In genomic region chr6:10989587-10989986, GRCh38 we compare ENCODE assay signal across 3 cellular contexts. TPM values are rescaled to one million over a fixed set of nuclear protein-coding genes. Genes with fewer than 3 reads are reported as not detected.
"Had no signal": no experiment of that assay in that cellular context is flagged by ENCODE, and none has a peak within 500 bp of the region (broad histone marks: within the 10 kb centered on the region; RNA-seq: fewer than 3 reads in every experiment).

No MANE protein-coding gene starts in this region.

- ATAC-seq: GM12878 had no signal

- DNase-seq: GDM1, GF-D8 had no signal

- H3K4me3 ChIP-seq: GM12878 had no signal

RNA-seq across cellular contexts. Expression of gene ELOVL2, which starts 54.5 kb away (rescaled TPM):
- total RNA-seq: GM12878 had no signal
